Comparison of ENCODE assay signal across 18 cellular contexts in genomic region chr11:95542868-95543551, GRCh38.
DNase-seq lines count a peak whose midpoint lies in the region; FAIRE-seq and TF ChIP-seq lines count a peak whose summit lies in the region.
"Had no signal": no experiment of that assay in that cellular context is flagged by ENCODE, and none has a peak within 500 bp of the region (broad histone marks: within the 10 kb centered on the region; RNA-seq: fewer than 3 reads in every experiment).

No MANE protein-coding gene starts in this region.

- peak; percentile 32 for FAIRE-seq in bronchial epithelial cell (lab: Jason Lieb, UNC)
- FAIRE-seq: A204.1, G401.6, GM12891, GM18507 had no signal

- H3F3A ChIP-seq in smooth muscle cell (ENCODE audit: low read depth) (peaks cover 20% of the 10 kb centered on the region), neural progenitor cell (ENCODE audit: low read depth) (no peaks in the 10 kb centered on the region)

- H4K20me1 ChIP-seq in smooth muscle cell (ENCODE audit: low read depth) (no peaks in the 10 kb centered on the region), neural progenitor cell (ENCODE audit: low read depth) (no peaks in the 10 kb centered on the region)

- DNase-seq in DMS53 (lab: John Stamatoyannopoulos, UW): peak; percentile 52
- peak; percentile 30 for DNase-seq in OCI-M2 (lab: John Stamatoyannopoulos, UW; ENCODE audit: unreplicated experiment)
- no peak for DNase-seq in bronchial epithelial cell (ENCODE audit: low read depth)
- no peak for DNase-seq in smooth muscle cell (lab: John Stamatoyannopoulos, UW; ENCODE audit: unreplicated experiment)
- no peak for DNase-seq in iPS-NIHi7 (ENCODE audit: extremely low spot score)
- DNase-seq in activated CD8-positive, alpha-beta memory T cell treated with anti-CD3 and anti-CD28 coated beads for 24 hours: no peak
- no peak for DNase-seq in neural progenitor cell (ENCODE audit: low spot score)
- DNase-seq in NCI-H446 treated with DMSO at 0.1 percent for 48 hours (lab: John Stamatoyannopoulos, UW): no peak
- DNase-seq: ACHN; Calu3; CD4-positive, alpha-beta T cell; GM23248 had no signal

- H3K79me2 ChIP-seq in smooth muscle cell (ENCODE audit: low read depth): no peaks in the 10 kb centered on the region
- no peaks in the 10 kb centered on the region for H3K79me2 ChIP-seq in neural progenitor cell (ENCODE audit: low read depth)

- H2AFZ ChIP-seq in smooth muscle cell (ENCODE audit: low read depth): no peak overlapping the region
- no peak overlapping the region for H2AFZ ChIP-seq in neural progenitor cell (replicated peaks)
- H2AFZ ChIP-seq: GM23248 had no signal

- H3K4me1 Mint-ChIP-seq in neural progenitor cell: peaks cover 9% of the 10 kb centered on the region

- peaks cover 3% of the 10 kb centered on the region for H3K27me3 Mint-ChIP-seq in neural progenitor cell (ENCODE audit: insufficient read depth, low read depth)
- H3K27me3 Mint-ChIP-seq: CD4-positive, alpha-beta T cell had no signal

- H3K36me3 ChIP-seq in bronchial epithelial cell (ENCODE audit: control insufficient read depth, insufficient read depth, low read length): no peaks in the 10 kb centered on the region
- H3K36me3 ChIP-seq in smooth muscle cell (ENCODE audit: low read depth): no peaks in the 10 kb centered on the region
- no peaks in the 10 kb centered on the region for H3K36me3 ChIP-seq in neural progenitor cell
- H3K36me3 ChIP-seq: HAP-1 had no signal

- H3K27me3 ChIP-seq in bronchial epithelial cell (ENCODE audit: control insufficient read depth, insufficient read depth, low read length) (no peaks in the 10 kb centered on the region), smooth muscle cell (ENCODE audit: low read depth) (no peaks in the 10 kb centered on the region), neural progenitor cell (no peaks in the 10 kb centered on the region)

- H3K4me3 ChIP-seq in bronchial epithelial cell (ENCODE audit: low read depth, low read length) (no peak overlapping the region), smooth muscle cell (no peak overlapping the region), neural progenitor cell (no peak overlapping the region)
- H3K4me3 ChIP-seq: GM23248, HAP-1 had no signal

- no peaks in the 10 kb centered on the region for H3K36me3 Mint-ChIP-seq in neural progenitor cell

- H3K9me3 Mint-ChIP-seq in neural progenitor cell: peaks cover 3% of the 10 kb centered on the region
- H3K9me3 Mint-ChIP-seq: CD4-positive, alpha-beta T cell had no signal

- H3K4me3 Mint-ChIP-seq in neural progenitor cell: no peak overlapping the region
- H3K4me3 Mint-ChIP-seq: CD4-positive, alpha-beta T cell had no signal

- H3K4me2 ChIP-seq in smooth muscle cell (peak overlapping the region; percentile 62), neural progenitor cell (no peak overlapping the region)

- TF ChIP-seq CTCF in bronchial epithelial cell (IDR thresholded peaks at IDR 0.05; ENCODE audit: insufficient read depth, low read length, severe bottlenecking) (no peak), smooth muscle cell (IDR thresholded peaks at IDR 0.05; ENCODE audit: borderline replicate concordance, insufficient read depth, poor library complexity, severe bottlenecking) (no peak), neural progenitor cell (IDR thresholded peaks at IDR 0.05) (no peak)

- peak overlapping the region; percentile 78 for H3K27ac ChIP-seq in smooth muscle cell (ENCODE audit: low read depth)
- no peak overlapping the region for H3K27ac ChIP-seq in neural progenitor cell
- H3K27ac ChIP-seq: C4-2B, GM23248 had no signal

- H3K4me1 ChIP-seq in smooth muscle cell (ENCODE audit: low read depth) (peaks cover 5% of the 10 kb centered on the region), neural progenitor cell (peaks cover 6% of the 10 kb centered on the region)
- H3K4me1 ChIP-seq: HAP-1 had no signal

- WGBS in smooth muscle cell (ENCODE audit: low lambda C conversion rate): 50% methylated on average over 2 of the region's 2 CpGs

- H3K27ac Mint-ChIP-seq in neural progenitor cell: no peak overlapping the region
- H3K27ac Mint-ChIP-seq: CD4-positive, alpha-beta T cell had no signal

- H3K9ac ChIP-seq in smooth muscle cell (ENCODE audit: low read depth) (no peak overlapping the region), neural progenitor cell (no peak overlapping the region)
- H3K9ac ChIP-seq: GM23248 had no signal

- H3K9me3 ChIP-seq in smooth muscle cell (replicated peaks; ENCODE audit: low read depth) (no peaks in the 10 kb centered on the region), neural progenitor cell (ENCODE audit: low read depth) (no peaks in the 10 kb centered on the region)
- H3K9me3 ChIP-seq: HAP-1 had no signal

Comparison
In these comparisons a context has a peak if more than half of its experiments do, and no peak if none do; other contexts are left out.
1. DNase-seq: peak in DMS53 (single experiment) and OCI-M2 (single experiment); none in bronchial epithelial cell (single experiment), smooth muscle cell (single experiment), iPS-NIHi7 (single experiment), activated CD8-positive, alpha-beta memory T cell treated with anti-CD3 and anti-CD28 coated beads for 24 hours (single experiment), neural progenitor cell (single experiment) and NCI-H446 treated with DMSO at 0.1 percent for 48 hours (single experiment).